ENCODE assay signal across 1 cellular context in genomic region chr6:130969807-130970491, GRCh38.
TF ChIP-seq lines count a peak whose summit lies in the region.

No MANE protein-coding gene starts in this region.

TF ChIP-seq in HepG2, 621 proteins besides CTCF, POLR2A, EP300 and RAD21 (continued from another document and continues in another):
- peak; percentile 17; the same call in 1 of the 2 replicates for TF ChIP-seq RXRB (CRISPR knock-in tag; IDR thresholded peaks at IDR 0.05; ENCODE audit: borderline replicate concordance)
- no peak for TF ChIP-seq FOXM1 (CRISPR knock-in tag; IDR thresholded peaks at IDR 0.05)
- TF ChIP-seq TARDBP (CRISPR knock-in tag; IDR thresholded peaks at IDR 0.05) = 0 out of 2 replicates have a peak, but pooled peaks have one; percentile 19
- TF ChIP-seq NFIC (IDR thresholded peaks at IDR 0.05; ENCODE audit: low read length) = peak; percentile 71
- no peak for TF ChIP-seq ZFY (CRISPR knock-in tag; IDR thresholded peaks at IDR 0.05)
- peak; percentile 46; the same call in 1 of the 2 replicates for TF ChIP-seq ATF2 (CRISPR knock-in tag; IDR thresholded peaks at IDR 0.05)
- peak; percentile 30; the same call in 1 of the 2 replicates for TF ChIP-seq SP5 (CRISPR knock-in tag; IDR thresholded peaks at IDR 0.05; ENCODE audit: borderline replicate concordance, low read depth)
- peak in 1 of 2 experiments; percentile 34; a peak in 1 of 4 replicates for TF ChIP-seq KLF16 (CRISPR knock-in tag; IDR thresholded peaks at IDR 0.05)
- peak; percentile 27; the same call in 1 of the 2 replicates for TF ChIP-seq PPARG (CRISPR knock-in tag; conservative IDR thresholded peaks at IDR 0.05)
- no peak for TF ChIP-seq ZFP36 (IDR thresholded peaks at IDR 0.05; ENCODE audit: borderline replicate concordance, low read depth, low read length, partially characterized antibody)
- no peak for TF ChIP-seq ZNF530 (CRISPR knock-in tag; IDR thresholded peaks at IDR 0.05; ENCODE audit: low read depth)
- 0 out of 2 replicates have a peak, but pooled peaks have one; percentile 45 for TF ChIP-seq STAT6 (CRISPR knock-in tag; IDR thresholded peaks at IDR 0.05; ENCODE audit: borderline replicate concordance)
- peak; percentile 35; the same call in 1 of the 2 replicates for TF ChIP-seq ZNF580 (CRISPR knock-in tag; IDR thresholded peaks at IDR 0.05; ENCODE audit: borderline replicate concordance, low read depth)
- TF ChIP-seq ZNF367 (CRISPR knock-in tag; IDR thresholded peaks at IDR 0.05; ENCODE audit: borderline replicate concordance) = no peak
- 0 out of 2 replicates have a peak, but pooled peaks have one; percentile 57 for TF ChIP-seq DNMT3B (CRISPR knock-in tag; conservative IDR thresholded peaks at IDR 0.05)
- peak; percentile 55; the same call in 1 of the 2 replicates for TF ChIP-seq ZFP90 (CRISPR knock-in tag; IDR thresholded peaks at IDR 0.05; ENCODE audit: borderline replicate concordance)
- TF ChIP-seq CREM (IDR thresholded peaks at IDR 0.05) = peak; percentile 53; the same call in 1 of the 2 replicates
- no peak for TF ChIP-seq CREM (CRISPR knock-in tag; IDR thresholded peaks at IDR 0.05)
- TF ChIP-seq GATAD2A (CRISPR knock-in tag; IDR thresholded peaks at IDR 0.05) = peak; percentile 84
- TF ChIP-seq CREB3 (CRISPR knock-in tag; IDR thresholded peaks at IDR 0.05) = 0 out of 2 replicates have a peak, but pooled peaks have one; percentile 32
- TF ChIP-seq ZNF501 (CRISPR knock-in tag; IDR thresholded peaks at IDR 0.05) = 0 out of 2 replicates have a peak, but pooled peaks have one; percentile 26
- no peak for TF ChIP-seq JUNB (CRISPR knock-in tag; IDR thresholded peaks at IDR 0.05; ENCODE audit: borderline replicate concordance)
- peak; percentile 58; the same call in 1 of the 2 replicates for TF ChIP-seq FOXJ3 (CRISPR knock-in tag; IDR thresholded peaks at IDR 0.05; ENCODE audit: borderline replicate concordance)
- no peak for TF ChIP-seq KIAA2018 (CRISPR knock-in tag; IDR thresholded peaks at IDR 0.05; ENCODE audit: borderline replicate concordance)
- peak; percentile 50; the same call in 1 of the 2 replicates for TF ChIP-seq NKX3-1 (CRISPR knock-in tag; IDR thresholded peaks at IDR 0.05)
- no peak for TF ChIP-seq JUND (CRISPR knock-in tag; IDR thresholded peaks at IDR 0.05)
- no peak for TF ChIP-seq PCBP2 (optimal IDR thresholded peaks at IDR 0.05; ENCODE audit: low read depth, low read length, poor library complexity, severe bottlenecking)
- 0 out of 4 replicates have a peak, but pooled peaks of 1 of the 2 experiments have one; percentile 21 for TF ChIP-seq HMGXB4 (CRISPR knock-in tag; IDR thresholded peaks at IDR 0.05; ENCODE audit: borderline replicate concordance in 1 of 2, low read depth in 1 of 2)
- peak; percentile 63; the same call in 1 of the 2 replicates for TF ChIP-seq GLI4 (CRISPR knock-in tag; IDR thresholded peaks at IDR 0.05; ENCODE audit: borderline replicate concordance)
- TF ChIP-seq HDAC6 (IDR thresholded peaks at IDR 0.05; ENCODE audit: low read depth, low read length) = no peak
- no peak for TF ChIP-seq DBP (CRISPR knock-in tag; IDR thresholded peaks at IDR 0.05; ENCODE audit: not compliant biosample characterization)
- TF ChIP-seq CENPBD1 (CRISPR knock-in tag; IDR thresholded peaks at IDR 0.05; ENCODE audit: borderline replicate concordance, low read depth) = peak; percentile 80; the same call in 1 of the 2 replicates
